ENCODE assay signal across 9 cellular contexts in the genomic region with DNA sequence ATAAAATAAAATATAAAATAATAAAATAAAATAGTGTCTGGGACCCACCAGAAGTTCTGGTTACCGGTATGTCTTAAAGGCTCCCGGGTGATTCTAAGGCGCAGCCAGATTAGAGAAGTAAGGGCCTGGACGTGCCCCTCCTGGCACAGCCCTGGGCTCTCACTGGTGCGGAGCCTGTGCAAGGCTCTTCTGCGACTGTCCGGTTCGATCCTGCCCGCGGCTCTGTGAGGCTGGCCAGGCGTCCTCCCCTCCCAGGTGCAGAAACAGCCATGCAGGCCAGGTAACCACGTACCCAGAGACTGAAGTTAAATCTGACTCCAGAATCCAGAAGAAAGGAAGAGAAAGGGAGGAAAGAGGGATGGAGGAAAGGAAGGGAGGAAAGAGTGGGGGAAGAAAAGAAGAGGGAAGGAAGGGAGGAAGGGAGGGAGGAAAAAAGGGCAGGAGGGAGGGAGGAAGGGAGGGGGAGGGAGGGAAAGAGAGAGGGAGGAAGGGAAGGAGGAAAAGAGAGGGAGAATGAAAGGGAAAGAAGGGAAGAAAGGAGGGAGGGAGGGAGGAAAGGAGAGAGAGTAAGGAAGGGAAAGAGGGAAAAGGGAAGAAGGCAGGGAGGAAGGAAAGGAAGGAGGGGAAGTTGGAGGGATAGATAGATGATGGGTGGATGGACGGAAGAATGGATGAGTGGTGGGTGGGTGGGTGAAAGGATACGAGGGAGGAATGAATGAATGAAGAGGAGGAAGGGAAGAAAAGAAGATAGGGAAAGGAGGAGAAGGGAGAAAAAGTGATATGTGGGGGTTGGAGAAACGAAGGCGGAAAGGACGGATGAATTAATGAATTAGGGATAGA. TPM values are rescaled to one million over a fixed set of nuclear protein-coding genes. Genes with fewer than 3 reads are reported as not detected.
DNase-seq lines count a peak whose midpoint lies in the region; ATAC-seq and TF ChIP-seq lines count a peak whose summit lies in the region.
"Had no signal": no experiment of that assay in that cellular context is flagged by ENCODE, and none has a peak within 500 bp of the region (broad histone marks: within the 10 kb centered on the region; RNA-seq: fewer than 3 reads in every experiment).

No MANE protein-coding gene starts in this region.

- no peaks in the 10 kb centered on the region for H3K27me3 Mint-ChIP-seq in CD4-positive, alpha-beta T cell

- H3K36me3 Mint-ChIP-seq in CD4-positive, alpha-beta T cell (ENCODE audit: low read depth) = no peaks in the 10 kb centered on the region

- no peak for TF ChIP-seq CTCF in CD4-positive, alpha-beta T cell (IDR thresholded peaks at IDR 0.05)
- no peak for TF ChIP-seq CTCF in osteoblast (IDR thresholded peaks at IDR 0.05; ENCODE audit: extremely low read depth, low read depth, low read length)

- intact Hi-C loops in CD4-positive, alpha-beta T cell (cut with DNase I, micrococcal nuclease) = loop anchor here in 1 of 2 experiments (5.0 kb wide), 2 partner anchors 1267 to 1877 kb away; no protein-coding TSS in a partner anchor

- CTCF ChIA-PET in CD4-positive, alpha-beta T cell (lab: Charles Lee) = interaction anchor here (0.7 to 1.5 kb wide), 6 partner anchors 11 to 441 kb away, joined by 3 to 8 read pairs (median 3); partner anchors contain the start of genes GTF3C1 and KATNIP

- H3K36me3 ChIP-seq in MG63 (no peaks in the 10 kb centered on the region), osteoblast (ENCODE audit: insufficient read depth, low read length) (no peaks in the 10 kb centered on the region)
- no peaks in the 10 kb centered on the region for H3K36me3 ChIP-seq in effector memory CD4-positive, alpha-beta T cell (ENCODE audit: control insufficient read depth, insufficient read depth, low read length)
- H3K36me3 ChIP-seq: adrenal gland had no signal

- no peaks in the 10 kb centered on the region for H3K9me3 Mint-ChIP-seq in CD4-positive, alpha-beta T cell

- H3K9me3 ChIP-seq in CD4-positive, alpha-beta T cell (ENCODE audit: control insufficient read depth, low read length) = no peaks in the 10 kb centered on the region
- H3K9me3 ChIP-seq in MG63 = no peaks in the 10 kb centered on the region
- H3K9me3 ChIP-seq in effector memory CD4-positive, alpha-beta T cell (ENCODE audit: control insufficient read depth, low read length) = no peaks in the 10 kb centered on the region
- no peaks in the 10 kb centered on the region for H3K9me3 ChIP-seq in osteoblast (ENCODE audit: low read depth, low read length)
- H3K9me3 ChIP-seq: adrenal gland had no signal

- no peaks in the 10 kb centered on the region for H3K27me3 ChIP-seq in CD4-positive, alpha-beta T cell (ENCODE audit: control insufficient read depth, insufficient read depth, low read length)
- H3K27me3 ChIP-seq in MG63 (no peaks in the 10 kb centered on the region), osteoblast (ENCODE audit: insufficient read depth, low read length) (no peaks in the 10 kb centered on the region)
- no peaks in the 10 kb centered on the region for H3K27me3 ChIP-seq in effector memory CD4-positive, alpha-beta T cell (replicated peaks; ENCODE audit: control insufficient read depth, insufficient read depth, low read length, poor library complexity, severe bottlenecking)

- no peak for ATAC-seq in CD4-positive, alpha-beta T cell (ENCODE audit: poor library complexity)
- ATAC-seq in HG02759 (IDR thresholded peaks at IDR 0.05; ENCODE audit: unreplicated experiment) = no peak
- ATAC-seq in HG02938 (IDR thresholded peaks at IDR 0.05; ENCODE audit: unreplicated experiment) = no peak

- no peaks in the 10 kb centered on the region for H3K79me2 ChIP-seq in osteoblast (ENCODE audit: insufficient read depth, low read length)

- POLR2A ChIA-PET in CD4-positive, alpha-beta T cell (lab: Charles Lee) = interaction anchor here (1.1 to 1.8 kb wide), 2 partner anchors 65 to 441 kb away, joined by 3 to 4 read pairs; partner anchors contain the start of genes GTF3C1 and KATNIP

- H4K20me1 ChIP-seq in osteoblast (ENCODE audit: insufficient read depth, low read length) = no peaks in the 10 kb centered on the region

- no peak overlapping the region for H3K27ac ChIP-seq in CD4-positive, alpha-beta T cell (ENCODE audit: low read depth, low read length)
- no peak overlapping the region for H3K27ac ChIP-seq in effector memory CD4-positive, alpha-beta T cell (ENCODE audit: insufficient read depth, low read length, poor library complexity, severe bottlenecking)
- no peak overlapping the region for H3K27ac ChIP-seq in osteoblast (ENCODE audit: low read depth, low read length)

- peak overlapping the region; percentile 40 for H3K4me3 ChIP-seq in MG63
- peak overlapping the region; percentile 28 for H3K4me3 ChIP-seq in effector memory CD4-positive, alpha-beta T cell (ENCODE audit: insufficient read depth, low read depth, low read length, poor library complexity, severe bottlenecking)
- H3K4me3 ChIP-seq in osteoblast (ENCODE audit: insufficient read depth, low read length) = peak overlapping the region; percentile 58

- H3K4me3 Mint-ChIP-seq in CD4-positive, alpha-beta T cell = peak overlapping the region; percentile 54

- H3K4me1 Mint-ChIP-seq in CD4-positive, alpha-beta T cell (ENCODE audit: low read depth) = no peaks in the 10 kb centered on the region

- no peak overlapping the region for H3K27ac Mint-ChIP-seq in CD4-positive, alpha-beta T cell

- peaks cover 9% of the 10 kb centered on the region for H3K4me1 ChIP-seq in effector memory CD4-positive, alpha-beta T cell (ENCODE audit: control insufficient read depth, insufficient read depth, low read length, poor library complexity, severe bottlenecking)
- H3K4me1 ChIP-seq in osteoblast (ENCODE audit: insufficient read depth, low read length) = no peaks in the 10 kb centered on the region
- H3K4me1 ChIP-seq: adrenal gland had no signal

- DNase-seq in CD4-positive, alpha-beta T cell = no peak
- DNase-seq in MG63 (no peak), osteoblast (ENCODE audit: insufficient read length, low spot score, missing footprints) (no peak), erythroblast (lab: John Stamatoyannopoulos, UW) (no peak)
- DNase-seq in effector memory CD4-positive, alpha-beta T cell = no peak
- DNase-seq in stimulated activated CD4-positive, alpha-beta T cell treated with anti-CD3 and anti-CD28 coated beads, Interleukin-4, amount 100 ng/mL, for 1 hour = no peak

- peak overlapping the region; percentile 78 for H3K4me2 ChIP-seq in osteoblast (ENCODE audit: insufficient read depth, low read length)

- no peak for TF ChIP-seq POLR2A in erythroblast (IDR thresholded peaks at IDR 0.05; ENCODE audit: low read length)

- H2AFZ ChIP-seq in osteoblast (ENCODE audit: low read length) = peak overlapping the region; percentile 41

RNA-seq across cellular contexts. Expression of gene C16orf82, which starts 42.3 kb away (rescaled TPM):
- total RNA-seq in CD4-positive, alpha-beta T cell = not detected
- total RNA-seq in MG63 (2014; rRNA removed; shearing (Covaris generic); ENCODE audit: low replicate concordance) = not detected in 2 replicates
- not detected in 2 replicates for total RNA-seq in osteoblast
- total RNA-seq: adrenal gland had no signal
